Comparison of ENCODE assay signal across 1 cellular context in the genomic region with DNA sequence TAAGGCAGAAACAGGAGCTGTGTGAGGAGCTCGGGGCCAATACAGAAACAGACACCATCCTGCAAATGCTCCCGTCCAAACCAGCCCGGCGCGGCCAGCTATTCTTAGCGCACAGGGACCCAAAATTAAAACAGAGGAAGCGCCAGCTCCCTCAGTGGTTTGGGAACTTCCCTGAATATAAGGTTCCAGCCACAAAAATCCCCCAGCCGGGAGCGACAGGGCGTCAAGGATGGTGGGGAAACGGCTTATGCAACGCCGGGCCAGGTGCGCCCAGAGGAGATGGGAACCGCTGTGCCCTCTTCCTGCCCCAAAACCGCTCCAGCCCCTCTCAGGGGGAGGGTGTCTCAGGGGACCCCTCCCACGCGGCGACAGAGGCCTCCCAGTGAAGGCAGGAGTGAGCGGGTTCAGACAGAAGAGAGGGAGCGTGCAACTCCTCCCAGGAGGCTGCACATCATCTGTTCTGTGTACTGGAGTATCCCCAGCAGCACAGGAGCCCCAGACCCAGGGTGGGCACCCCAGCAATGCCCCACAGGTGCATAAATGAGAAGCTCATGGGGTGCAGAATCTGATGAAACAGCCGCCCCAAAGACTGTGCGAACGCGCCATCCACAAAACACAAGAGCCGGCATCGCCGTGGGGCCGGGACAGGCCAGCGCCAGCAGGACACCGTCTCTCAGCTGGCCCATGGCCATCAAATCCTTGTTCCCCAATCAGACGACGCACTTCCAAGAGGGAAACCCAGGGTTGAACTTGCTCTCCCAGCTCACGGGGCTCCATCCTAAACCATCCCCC.
A peak's percentile ranks its signal among the peaks of the same experiment; 100 is the strongest.
TF ChIP-seq lines count a peak whose summit lies in the region.

No MANE protein-coding gene starts in this region.

TF ChIP-seq in GM12878, 131 proteins besides CTCF, POLR2A, EP300 and RAD21 (continued from another document):
- TF ChIP-seq RELA (IDR thresholded peaks at IDR 0.05; ENCODE audit: borderline replicate concordance, partially characterized antibody) (peak; percentile 90), PAX5 (IDR thresholded peaks at IDR 0.05; ENCODE audit: borderline replicate concordance, low read depth, low read length) (peak; percentile 42; the same call in 1 of the 2 replicates), GATAD2B (conservative IDR thresholded peaks at IDR 0.05; ENCODE audit: low read depth) (peak; percentile 89; the same call in 1 of the 2 replicates), LARP7 (IDR thresholded peaks at IDR 0.05) (no peak)
- TF ChIP-seq, protein P1, sequence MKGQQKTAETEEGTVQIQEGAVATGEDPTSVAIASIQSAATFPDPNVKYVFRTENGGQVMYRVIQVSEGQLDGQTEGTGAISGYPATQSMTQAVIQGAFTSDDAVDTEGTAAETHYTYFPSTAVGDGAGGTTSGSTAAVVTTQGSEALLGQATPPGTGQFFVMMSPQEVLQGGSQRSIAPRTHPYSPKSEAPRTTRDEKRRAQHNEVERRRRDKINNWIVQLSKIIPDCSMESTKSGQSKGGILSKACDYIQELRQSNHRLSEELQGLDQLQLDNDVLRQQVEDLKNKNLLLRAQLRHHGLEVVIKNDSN (IDR thresholded peaks at IDR 0.05; ENCODE audit: borderline replicate concordance, extremely low read length, insufficient read depth, low read depth, low read length) = no peak
